ENCODE assay signal across 8 cellular contexts in the genomic region with DNA sequence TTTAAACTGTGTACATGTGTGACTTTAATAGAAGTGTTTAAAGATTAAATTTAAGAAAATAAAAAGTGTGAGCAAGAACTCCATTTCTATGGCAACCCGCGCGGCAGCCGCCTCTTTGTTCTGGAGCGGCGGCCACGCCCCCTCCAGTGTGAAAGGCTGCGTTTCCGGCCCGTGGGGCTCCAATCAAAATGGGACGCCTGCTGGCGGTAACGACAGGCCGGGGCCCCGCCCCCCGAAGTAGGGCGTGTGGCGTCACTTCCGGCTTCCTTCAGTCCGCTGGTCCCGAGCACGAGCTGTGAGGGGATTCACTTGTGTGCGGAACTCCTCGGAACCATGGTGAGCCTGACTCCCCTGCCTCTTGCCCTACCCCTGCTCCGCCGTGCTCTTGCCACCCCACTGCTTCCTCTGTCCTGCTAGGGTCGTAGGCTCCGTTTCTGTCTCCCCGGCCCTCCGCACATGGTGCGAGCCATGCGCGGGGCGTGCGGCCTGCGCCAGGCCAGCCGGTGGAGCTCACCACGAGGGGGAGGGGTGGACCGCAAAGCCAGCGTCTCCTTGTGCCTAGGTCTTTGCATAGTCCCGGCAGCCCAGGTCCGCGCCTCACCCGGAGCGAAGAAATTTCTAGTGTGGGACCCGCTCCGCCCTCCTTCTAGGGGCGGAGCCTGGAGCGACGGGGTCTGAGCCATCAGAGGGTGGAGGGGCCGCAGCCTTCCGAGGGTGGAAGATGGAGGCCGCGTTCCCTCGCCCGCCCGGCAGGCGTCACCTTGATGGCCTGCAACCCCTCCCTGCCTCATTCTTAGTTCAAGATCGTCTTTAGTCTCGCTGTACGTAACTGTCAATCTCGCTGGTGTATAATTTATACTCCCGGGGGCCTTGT. TPM values are rescaled to one million over a fixed set of nuclear protein-coding genes. Genes with fewer than 3 reads are reported as not detected.
DNase-seq lines count a peak whose midpoint lies in the region; TF ChIP-seq lines count a peak whose summit lies in the region.

CCT2 (plus strand) TSS at position 271 of the 874 bp plus-strand sequence; CDS start at position 334, 63 bp downstream.

- H3K36me3 ChIP-seq in MM.1S (replicated peaks; ENCODE audit: insufficient read depth, low read length), result peaks cover 32% of the 10 kb centered on the region
- peaks cover 11% of the 10 kb centered on the region for H3K36me3 ChIP-seq in neural cell (ENCODE audit: insufficient read depth, low read length)
- H3K36me3 ChIP-seq in stomach, result peaks cover 32 to 39% (median 38%) of the 10 kb centered on the region in 4 donors

- H4K20me1 ChIP-seq in MM.1S (ENCODE audit: insufficient read depth, low read length), result 0 out of 2 replicates have a peak, but pooled peaks cover 3% of the 10 kb centered on the region
- H4K20me1 ChIP-seq in neural cell (ENCODE audit: insufficient read depth), result no peaks in the 10 kb centered on the region

- peak within 1 kb of the TSS; percentile 86 for H2AFZ ChIP-seq in MM.1S (ENCODE audit: low read length)
- H2AFZ ChIP-seq in neural cell (ENCODE audit: low read depth, low read length), result peak within 1 kb of the TSS; percentile 98

- peaks cover 49% of the 10 kb centered on the region for H3K79me2 ChIP-seq in MM.1S (ENCODE audit: low read length)
- H3K79me2 ChIP-seq in neural cell (replicated peaks; ENCODE audit: insufficient read depth, low read length), result peaks cover 29% of the 10 kb centered on the region

- no peaks in the 10 kb centered on the region for H3K9me2 ChIP-seq in MM.1S (replicated peaks; ENCODE audit: insufficient read depth, low read length)
- no peaks in the 10 kb centered on the region for H3K9me2 ChIP-seq in neural cell (ENCODE audit: insufficient read depth, low read length)

- TF ChIP-seq EP300 in neural cell (conservative IDR thresholded peaks at IDR 0.05; ENCODE audit: poor library complexity, severe bottlenecking) (peak; percentile 74), stomach (IDR thresholded peaks at IDR 0.05) (no peak)

- H3K4me2 ChIP-seq in MM.1S (ENCODE audit: low read depth, low read length) (peak within 1 kb of the TSS; percentile 67), neural cell (ENCODE audit: low read length) (peak within 1 kb of the TSS; percentile 70)

- H3K4me3 ChIP-seq in MM.1S (ENCODE audit: low read length), result peak within 1 kb of the TSS; percentile 94
- peak within 1 kb of the TSS; percentile 94 for H3K4me3 ChIP-seq in neural cell (ENCODE audit: low read length)
- H3K4me3 ChIP-seq in stomach, result peak within 1 kb of the TSS; percentile 84 to 100 (median 92)

- TF ChIP-seq CTCF in MM.1S (IDR thresholded peaks at IDR 0.05; ENCODE audit: low read length), result peak; percentile 36
- peak; percentile 69 for TF ChIP-seq CTCF in neural cell (IDR thresholded peaks at IDR 0.05; ENCODE audit: poor library complexity, severe bottlenecking)
- peak in 2 of 7 experiments; percentile 6 to 16 for TF ChIP-seq CTCF in stomach (IDR thresholded peaks at IDR 0.05)

- TF ChIP-seq RAD21 in neural cell (conservative IDR thresholded peaks at IDR 0.05), result peak; percentile 59

- H3K4me1 ChIP-seq in MM.1S (ENCODE audit: low read length) (no peaks in the 10 kb centered on the region), stomach (peaks cover 6 to 21% (median 11%) of the 10 kb centered on the region in 4 donors)

- no peaks in the 10 kb centered on the region; the same call in 1 of the 2 replicates for H3F3A ChIP-seq in MM.1S (ENCODE audit: insufficient read depth, low read length)
- no peaks in the 10 kb centered on the region for H3F3A ChIP-seq in neural cell (ENCODE audit: insufficient read depth, low read length, poor library complexity, severe bottlenecking)

- H3K27me3 ChIP-seq in MM.1S (replicated peaks; ENCODE audit: insufficient read depth, low read length) (no peaks in the 10 kb centered on the region), neural cell (ENCODE audit: insufficient read depth, low read depth, low read length) (no peaks in the 10 kb centered on the region), stomach (no peaks in the 10 kb centered on the region)

- no peaks in the 10 kb centered on the region for H3K9me3 ChIP-seq in MM.1S (replicated peaks; ENCODE audit: insufficient read depth, low read length)
- H3K9me3 ChIP-seq in neural cell (ENCODE audit: low read length), result no peaks in the 10 kb centered on the region
- H3K9me3 ChIP-seq in stomach, result no peaks in the 10 kb centered on the region

- DNase-seq in GF-D8 (lab: John Stamatoyannopoulos, UW) (peak; percentile 79), HCEC 1CT (peak; percentile 93), MM.1S (peak; percentile 98), SIG-M5 (lab: John Stamatoyannopoulos, UW) (peak; percentile 77), activated gamma-delta T cell (lab: John Stamatoyannopoulos, UW) (peak; percentile 91), fibroblast of the conjunctiva (ENCODE audit: low read depth) (peak; percentile 90), stomach (peak; percentile 98)

- H3K27ac ChIP-seq in MM.1S (ENCODE audit: low read length), result peak within 1 kb of the TSS; percentile 88
- peak within 1 kb of the TSS; percentile 99 for H3K27ac ChIP-seq in neural cell (ENCODE audit: low read length)
- peak within 1 kb of the TSS; percentile 80 to 94 (median 89) for H3K27ac ChIP-seq in stomach

- peak within 1 kb of the TSS; percentile 97 for H3K9ac ChIP-seq in MM.1S (ENCODE audit: low read length)
- peak within 1 kb of the TSS; percentile 97 for H3K9ac ChIP-seq in neural cell (ENCODE audit: low read length)

- intact Hi-C loops in stomach (cut with DNase I; ENCODE audit: low total_unique reads), result loop anchor here (10.0 kb wide), 1 partner anchor 301 kb away; no protein-coding TSS in a partner anchor

- no peak for TF ChIP-seq POLR2A in stomach (IDR thresholded peaks at IDR 0.05)

- 0 to 1% (median 0%) methylated on average over 43 to 63 of the region's 63 CpGs for WGBS in stomach, 5 donors

TF ChIP-seq in neural cell, 6 proteins besides CTCF, POLR2A, EP300 and RAD21:
- TF ChIP-seq EZH2 (IDR thresholded peaks at IDR 0.05; ENCODE audit: borderline replicate concordance, insufficient read depth, low read length, poor library complexity, severe bottlenecking) (no peak), REST (IDR thresholded peaks at IDR 0.05; ENCODE audit: borderline replicate concordance) (peak; percentile 90), POLR2AphosphoS5 (IDR thresholded peaks at IDR 0.05) (peak; percentile 98), TAF1 (IDR thresholded peaks at IDR 0.05; ENCODE audit: low read depth) (peak; percentile 89), SMC3 (conservative IDR thresholded peaks at IDR 0.05; ENCODE audit: poor library complexity) (peak; percentile 74), MXI1 (conservative IDR thresholded peaks at IDR 0.05; ENCODE audit: poor library complexity, severe bottlenecking) (peak; percentile 100)

RNA-seq across cellular contexts. Expression of gene CCT2, which starts in this region (rescaled TPM):
- polyA plus RNA-seq in neural cell (414 and 458 TPM in 2 replicates), stomach (100 to 1,000 TPM in 1 of 3 donors, 10 to 100 TPM in 2; 83.2 to 102 (median 89.5) TPM)
- 393 and 406 TPM in 2 replicates for polyA minus RNA-seq in neural cell
- 100 to 1,000 TPM in 1 of 5 donors, 10 to 100 TPM in 4; 43.3 to 137 (median 53.7) TPM for total RNA-seq in stomach

Comparison
In these comparisons a context has a peak if more than half of its experiments do, and no peak if none do; other contexts are left out.
1. Peak in every context shown above with its lines: DNase-seq, H3K4me3 ChIP-seq and H3K27ac ChIP-seq.